1 cellular context compared by ENCODE assay signal in genomic region chr17:45218895-45219661, GRCh38.
TF ChIP-seq lines count a peak whose summit lies in the region.

No MANE protein-coding gene starts in this region.

TF ChIP-seq in HepG2, 621 proteins besides CTCF, POLR2A, EP300 and RAD21 (continued from another document):
- TF ChIP-seq ZMYM3 (CRISPR knock-in tag; IDR thresholded peaks at IDR 0.05) (no peak), POLR2G (IDR thresholded peaks at IDR 0.05; ENCODE audit: low read depth, low read length) (no peak), TERF1 (CRISPR knock-in tag; IDR thresholded peaks at IDR 0.05) (no peak), HMGXB4 (CRISPR knock-in tag; IDR thresholded peaks at IDR 0.05; ENCODE audit: borderline replicate concordance in 1 of 2, low read depth in 1 of 2) (peak in 1 of 2 experiments; percentile 74; a peak in 2 of 4 replicates), BCL6 (CRISPR knock-in tag; IDR thresholded peaks at IDR 0.05) (peak; percentile 39; the same call in 1 of the 2 replicates), NCOA5 (CRISPR knock-in tag; IDR thresholded peaks at IDR 0.05) (no peak), AFF4 (CRISPR knock-in tag; IDR thresholded peaks at IDR 0.05) (no peak), ZNF292 (CRISPR knock-in tag; IDR thresholded peaks at IDR 0.05; ENCODE audit: borderline replicate concordance, low read depth) (no peak), PHB2 (IDR thresholded peaks at IDR 0.05; ENCODE audit: partially characterized antibody) (no peak), ZNF382 (CRISPR knock-in tag; IDR thresholded peaks at IDR 0.05; ENCODE audit: borderline replicate concordance) (no peak), SRSF1 (optimal IDR thresholded peaks at IDR 0.05; ENCODE audit: low read depth, low read length) (no peak), ZNF781 (CRISPR knock-in tag; IDR thresholded peaks at IDR 0.05; ENCODE audit: borderline replicate concordance, not compliant biosample characterization) (no peak), FOSL1 (CRISPR knock-in tag; IDR thresholded peaks at IDR 0.05; ENCODE audit: borderline replicate concordance) (no peak), ZNF263 (CRISPR knock-in tag; IDR thresholded peaks at IDR 0.05) (peak; percentile 74), ZNF235 (CRISPR knock-in tag; IDR thresholded peaks at IDR 0.05; ENCODE audit: borderline replicate concordance) (no peak), SIX1 (CRISPR knock-in tag; IDR thresholded peaks at IDR 0.05; ENCODE audit: borderline replicate concordance) (peak; percentile 39; the same call in 1 of the 2 replicates), ZNF713 (CRISPR knock-in tag; IDR thresholded peaks at IDR 0.05) (no peak)
- TF ChIP-seq, protein P1, sequence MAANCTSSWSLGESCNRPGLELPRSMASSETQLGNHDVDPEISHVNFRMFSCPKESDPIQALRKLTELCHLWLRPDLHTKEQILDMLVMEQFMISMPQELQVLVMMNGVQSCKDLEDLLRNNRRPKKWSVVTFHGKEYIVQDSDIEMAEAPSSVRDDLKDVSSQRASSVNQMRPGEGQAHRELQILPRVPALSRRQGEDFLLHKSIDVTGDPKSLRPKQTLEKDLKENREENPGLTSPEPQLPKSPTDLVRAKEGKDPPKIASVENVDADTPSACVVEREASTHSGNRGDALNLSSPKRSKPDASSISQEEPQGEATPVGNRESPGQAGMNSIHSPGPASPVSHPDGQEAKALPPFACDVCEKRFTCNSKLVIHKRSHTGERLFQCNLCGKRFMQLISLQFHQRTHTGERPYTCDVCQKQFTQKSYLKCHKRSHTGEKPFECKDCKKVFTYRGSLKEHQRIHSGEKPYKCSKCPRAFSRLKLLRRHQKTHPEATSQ (CRISPR knock-in tag; IDR thresholded peaks at IDR 0.05; ENCODE audit: borderline replicate concordance) = no peak
TF ChIP-seq in HepG2: peak in this region for 37.
